1 cellular context compared by ENCODE assay signal in genomic region chr4:48578132-48578964, GRCh38.
TF ChIP-seq lines count a peak whose summit lies in the region.

No MANE protein-coding gene starts in this region.

TF ChIP-seq in HepG2, 621 proteins besides CTCF, POLR2A, EP300 and RAD21 (continued from another document):
- TF ChIP-seq GRHL1 (CRISPR knock-in tag; conservative IDR thresholded peaks at IDR 0.05): no peak
- no peak for TF ChIP-seq HNF4G (IDR thresholded peaks at IDR 0.05; ENCODE audit: borderline replicate concordance, low read depth, low read length)
- TF ChIP-seq HNF4G (CRISPR knock-in tag; IDR thresholded peaks at IDR 0.05; ENCODE audit: borderline replicate concordance, low read depth): no peak
- TF ChIP-seq ZBTB26 (CRISPR knock-in tag; IDR thresholded peaks at IDR 0.05; ENCODE audit: borderline replicate concordance): no peak
- TF ChIP-seq MXD1 (CRISPR knock-in tag; IDR thresholded peaks at IDR 0.05): no peak
- peak; percentile 90 for TF ChIP-seq STAG1 (CRISPR knock-in tag; IDR thresholded peaks at IDR 0.05)
- no peak for TF ChIP-seq HNRNPUL1 (IDR thresholded peaks at IDR 0.05; ENCODE audit: low read depth, low read length)
- no peak for TF ChIP-seq MTERF4 (CRISPR knock-in tag; IDR thresholded peaks at IDR 0.05)
- TF ChIP-seq NFYC (CRISPR knock-in tag; IDR thresholded peaks at IDR 0.05): no peak
- no peak for TF ChIP-seq DRAP1 (CRISPR knock-in tag; IDR thresholded peaks at IDR 0.05)
- no peak for TF ChIP-seq CBFB (CRISPR knock-in tag; IDR thresholded peaks at IDR 0.05)
- no peak for TF ChIP-seq PBX2 (CRISPR knock-in tag; IDR thresholded peaks at IDR 0.05)
- no peak for TF ChIP-seq SP140L (CRISPR knock-in tag; IDR thresholded peaks at IDR 0.05; ENCODE audit: borderline replicate concordance)
- TF ChIP-seq ZFP41 (CRISPR knock-in tag; IDR thresholded peaks at IDR 0.05; ENCODE audit: borderline replicate concordance): no peak
- no peak for TF ChIP-seq MXD4 (CRISPR knock-in tag; IDR thresholded peaks at IDR 0.05)
- peak; percentile 95 for TF ChIP-seq SMC3 (IDR thresholded peaks at IDR 0.05; ENCODE audit: low read length)
- TF ChIP-seq NFE2L2 (IDR thresholded peaks at IDR 0.05; ENCODE audit: low read length): no peak
TF ChIP-seq in HepG2: peak in this region for 4.
